Comparison of ENCODE assay signal across 34 cellular contexts in the genomic region with DNA sequence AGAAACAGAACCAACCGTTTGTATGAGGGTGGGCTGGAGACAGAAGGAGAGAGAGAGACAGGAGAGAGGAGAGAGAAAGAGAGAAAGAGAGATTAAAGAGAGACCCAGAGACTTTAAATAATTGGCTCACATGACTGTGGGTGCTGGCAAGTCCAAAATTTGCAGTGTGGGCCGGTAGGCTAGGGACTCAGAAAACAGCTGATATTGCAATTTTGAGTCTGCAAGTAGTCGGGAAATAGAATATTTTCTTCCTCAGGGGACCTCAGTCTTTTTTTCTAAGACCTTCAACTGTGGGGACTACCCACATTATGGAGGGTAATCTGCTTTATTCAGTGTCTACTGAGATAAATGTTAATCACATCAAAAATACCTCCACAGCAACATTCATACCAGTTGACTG.
"Had no signal": no experiment of that assay in that cellular context is flagged by ENCODE, and none has a peak within 500 bp of the region (broad histone marks: within the 10 kb centered on the region; RNA-seq: fewer than 3 reads in every experiment).

No MANE protein-coding gene starts in this region.

- H3K36me3 ChIP-seq: MG63 had no signal

- DNase-seq: MG63, MM.1S, MV-4-11, NCI-H1048, NCI-H1092, NCI-H1092 treated with DMSO at 0.1 percent for 48 hours, NCI-H1105, NCI-H1105 treated with DMSO at 0.1 percent for 48 hours, NCI-H1417, NCI-H1417 treated with DMSO at 0.1 percent for 48 hours, NCI-H1436, NCI-H1436 treated with DMSO at 0.1 percent for 48 hours, NCI-H146, NCI-H1694, NCI-H1694 treated with DMSO at 0.1 percent for 48 hours, NCI-H187, NCI-H187 treated with DMSO at 0.1 percent for 48 hours, NCI-H1930, NCI-H2029, NCI-H2029 treated with DMSO at 0.1 percent for 48 hours, NCI-H2081, NCI-H2081 treated with DMSO at 0.1 percent for 48 hours, NCI-H2107, NCI-H2171, NCI-H2171 treated with DMSO at 0.1 percent for 48 hours, NCI-H2227 treated with DMSO at 0.1 percent for 48 hours, NCI-H226, NCI-H345, NCI-H446, NCI-H446 treated with DMSO at 0.1 percent for 48 hours, NCI-H510A, NCI-H510A treated with DMSO at 0.1 percent for 48 hours, NCI-H524 treated with DMSO at 0.1 percent for 48 hours, NCI-H526 had no signal

- H3K9me3 ChIP-seq: MG63 had no signal

- H3K27me3 ChIP-seq: MG63 had no signal

- H3K4me3 ChIP-seq: MG63 had no signal
